ENCODE assay signal across 27 cellular contexts in genomic region chr3:172216267-172216666, GRCh38.
"Had no signal": no experiment of that assay in that cellular context is flagged by ENCODE, and none has a peak within 500 bp of the region (broad histone marks: within the 10 kb centered on the region; RNA-seq: fewer than 3 reads in every experiment).

No MANE protein-coding gene starts in this region.

- H3K9me3 ChIP-seq: left ventricle myocardium inferior, neutrophil, prostate gland, sigmoid colon, tibial nerve, uterus had no signal

- ATAC-seq: natural killer cell; right cardiac atrium; stimulated activated memory B cell treated with anti-CD40 and anti-IgM and Interleukin-4, amounts not matched to agents 10 μg/mL and 1 μg/mL and 100 μg/mL, for 72 hours; stimulated activated naive CD8-positive, alpha-beta T cell treated with anti-CD3 and anti-CD28 coated beads, Interleukin-15, amount 100 ng/mL, for 72 hours had no signal

- H3K4me2 ChIP-seq: hepatocyte, neural progenitor cell had no signal

- H3K27ac ChIP-seq: hepatocyte, left ventricle myocardium inferior, neural progenitor cell, prostate gland, sigmoid colon, tibial nerve, uterus had no signal

- H3K4me1 ChIP-seq: neural progenitor cell had no signal

- H3K9ac ChIP-seq: neural progenitor cell had no signal

- FAIRE-seq: small intestine had no signal

- H3K27me3 ChIP-seq: hepatocyte, neural progenitor cell, neutrophil, sigmoid colon, tibial nerve, uterus had no signal

- H3K36me3 ChIP-seq: left ventricle myocardium inferior, neural progenitor cell, neutrophil, prostate gland, sigmoid colon, tibial nerve, uterus had no signal

- H3K4me3 ChIP-seq: hepatocyte, left ventricle myocardium inferior, lung, neural progenitor cell, prostate gland, sigmoid colon, tibial nerve, uterus had no signal

- H2AFZ ChIP-seq: hepatocyte, neural progenitor cell had no signal

- DNase-seq: islet precursor cell; left ventricle myocardium inferior; mesendoderm; naive B cell; natural killer cell; nephron progenitor cell; occipital lobe; posterior cingulate gyrus; retina; right cardiac atrium; sigmoid colon; small intestine; stimulated activated CD4-positive, alpha-beta T cell treated with anti-CD3 and anti-CD28 coated beads, Interleukin-1b, Interleukin-23, amount 100 ng/mL, for 48 hours; stimulated activated CD4-positive, alpha-beta T cell treated with anti-CD3 and anti-CD28 coated beads, Interleukin-2, amount 100 ng/mL, for 48 hours; stimulated activated CD4-positive, alpha-beta T cell treated with anti-CD3 and anti-CD28 coated beads, Interleukin-4, amount 100 ng/mL, for 4 hours; stimulated activated CD8-positive, alpha-beta memory T cell treated with anti-CD3 and anti-CD28 coated beads, Interleukin-4, amount 100 ng/mL, for 48 hours; stimulated activated naive CD4-positive, alpha-beta T cell treated with Interleukin-2 at 50 U/mL for 16 hours; stimulated activated naive CD8-positive, alpha-beta T cell treated with anti-CD3 and anti-CD28 coated beads, Interleukin-15, amount 100 ng/mL, for 72 hours; substantia nigra; uterus had no signal
